8 cellular contexts compared by ENCODE assay signal in the genomic region with DNA sequence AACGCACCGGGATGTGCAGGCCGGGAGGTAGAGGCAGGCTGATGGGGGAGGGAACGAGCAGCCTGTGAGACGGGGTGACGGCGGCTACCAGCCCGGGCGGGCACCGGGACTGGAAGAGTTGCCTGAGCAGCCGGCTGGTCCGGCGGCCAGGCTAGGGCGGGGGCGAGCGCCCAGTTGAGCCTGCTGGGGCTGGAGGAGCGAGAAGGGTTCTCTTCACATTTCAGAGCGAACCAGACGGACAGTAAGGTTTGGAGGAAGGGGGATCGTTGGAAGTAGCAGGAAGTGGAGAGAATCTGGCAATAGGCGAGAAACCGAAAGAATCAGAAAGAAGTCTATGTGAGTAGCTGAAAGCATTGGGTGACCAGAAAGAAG. TPM values are rescaled to one million over a fixed set of nuclear protein-coding genes. Genes with fewer than 3 reads are reported as not detected.
DNase-seq lines count a peak whose midpoint lies in the region; ATAC-seq and TF ChIP-seq lines count a peak whose summit lies in the region.
"Not testable (repeated sequence)": the region's sequence is repeated elsewhere in the genome, so short reads cannot be mapped to it uniquely, and the experiment has no call there.

No MANE protein-coding gene starts in this region.

- intact Hi-C loops in dorsolateral prefrontal cortex (cut with DNase I): not testable (repeated sequence)

- not testable (repeated sequence) for H3K27me3 ChIP-seq in dorsolateral prefrontal cortex; iPS-20b (ENCODE audit: insufficient read depth, low read length); neutrophil; tibial nerve

- not testable (repeated sequence) for TF ChIP-seq CTCF in NB4 (IDR thresholded peaks at IDR 0.05; ENCODE audit: low read depth, low read length); neutrophil (IDR thresholded peaks at IDR 0.05); tibial nerve (IDR thresholded peaks at IDR 0.05)
- peak in 1 of 56 donors; percentile 4 for TF ChIP-seq CTCF in dorsolateral prefrontal cortex (IDR thresholded peaks at IDR 0.05 in 54 of 56, conservative IDR thresholded peaks at IDR 0.05 in 2 of 56; ENCODE audit: low read depth in 1 of 56, partially characterized antibody in 56 of 56)

- POLR2A ChIA-PET in activated CD8-positive, alpha-beta T cell treated with anti-CD3 and anti-CD28 coated beads, Interleukin-2, amount 10 ng/mL, durations not matched to agents 7 days and 5 days (lab: Charles Lee): interaction anchor here (0.9 kb wide), 1 partner anchor 1989 kb away, joined by 4 read pairs; no protein-coding TSS in a partner anchor

- H3K27ac ChIP-seq in dorsolateral prefrontal cortex (peak overlapping the region in 17 of 59 donors; percentile 81 to 95 (median 93)), iPS-20b (ENCODE audit: low read length) (peak overlapping the region; percentile 85), neutrophil (peak overlapping the region; percentile 86), tibial nerve (peak overlapping the region in 3 of 4 donors; percentile 64 to 95 (median 87))

- H3K27me3 Mint-ChIP-seq in activated CD8-positive, alpha-beta T cell treated with anti-CD3 and anti-CD28 coated beads, Interleukin-2, amount 10 ng/mL, durations not matched to agents 7 days and 5 days (ENCODE audit: low read depth): not testable (repeated sequence)

- ATAC-seq in activated CD8-positive, alpha-beta T cell treated with anti-CD3 and anti-CD28 coated beads, Interleukin-2, amount 10 ng/mL, durations not matched to agents 7 days and 5 days: peak; percentile 11

- not testable (repeated sequence) for H3K4me1 ChIP-seq in iPS-20b (ENCODE audit: insufficient read depth, low read length); neutrophil (ENCODE audit: control insufficient read depth in 1 of 2, insufficient read depth in 1 of 2, low read depth in 1 of 2, low read length in 1 of 2)
- peaks cover 0 to 18% (median 0%) of the 10 kb centered on the region in 4 donors for H3K4me1 ChIP-seq in tibial nerve

- H3K9me3 ChIP-seq in iPS-20b (ENCODE audit: insufficient read depth, low read depth, low read length); neutrophil; tibial nerve: not testable (repeated sequence)

- not testable (repeated sequence) for H3K9me3 Mint-ChIP-seq in activated CD8-positive, alpha-beta T cell treated with anti-CD3 and anti-CD28 coated beads, Interleukin-2, amount 10 ng/mL, durations not matched to agents 7 days and 5 days (ENCODE audit: insufficient read depth)

- H3K4me3 Mint-ChIP-seq in activated CD8-positive, alpha-beta T cell treated with anti-CD3 and anti-CD28 coated beads, Interleukin-2, amount 10 ng/mL, durations not matched to agents 7 days and 5 days: peak overlapping the region; percentile 88

- peaks cover 28% of the 10 kb centered on the region for H3K4me1 Mint-ChIP-seq in activated CD8-positive, alpha-beta T cell treated with anti-CD3 and anti-CD28 coated beads, Interleukin-2, amount 10 ng/mL, durations not matched to agents 7 days and 5 days (ENCODE audit: low read depth)

- peak overlapping the region; percentile 94 for H3K4me3 ChIP-seq in NB4 (ENCODE audit: low read depth, low read length)
- peak overlapping the region; percentile 38 to 76 (median 64) for H3K4me3 ChIP-seq in dorsolateral prefrontal cortex
- peak overlapping the region; percentile 94 for H3K4me3 ChIP-seq in iPS-20b (ENCODE audit: low read length)
- H3K4me3 ChIP-seq in neutrophil (ENCODE audit: low read depth in 1 of 2, low read length in 1 of 2): peak overlapping the region; percentile 70 to 80
- H3K4me3 ChIP-seq in tibial nerve: peak overlapping the region; percentile 31 to 60 (median 50)

- H3K36me3 ChIP-seq in iPS-20b (ENCODE audit: insufficient read depth, low read depth, low read length); neutrophil; tibial nerve: not testable (repeated sequence)

- not testable (repeated sequence) for TF ChIP-seq EP300 in tibial nerve (IDR thresholded peaks at IDR 0.05)

- peaks cover 20% of the 10 kb centered on the region for H3K36me3 Mint-ChIP-seq in activated CD8-positive, alpha-beta T cell treated with anti-CD3 and anti-CD28 coated beads, Interleukin-2, amount 10 ng/mL, durations not matched to agents 7 days and 5 days (ENCODE audit: low read depth)

- CTCF ChIA-PET in activated CD8-positive, alpha-beta T cell treated with anti-CD3 and anti-CD28 coated beads, Interleukin-2, amount 10 ng/mL, durations not matched to agents 7 days and 5 days (lab: Charles Lee): not testable (repeated sequence)

- H3K27ac Mint-ChIP-seq in activated CD8-positive, alpha-beta T cell treated with anti-CD3 and anti-CD28 coated beads, Interleukin-2, amount 10 ng/mL, durations not matched to agents 7 days and 5 days: peak overlapping the region; percentile 92

- H3K9ac ChIP-seq in iPS-20b (ENCODE audit: low read depth, low read length): peak overlapping the region; percentile 95; the same call in 1 of the 2 replicates

- DNase-seq in ELR (ENCODE audit: low read depth) (peak; percentile 13), HCEC 1CT (peak; percentile 2), NB4 (ENCODE audit: low read depth) (peak; percentile 41)
- DNase-seq in activated CD8-positive, alpha-beta T cell treated with anti-CD3 and anti-CD28 coated beads, Interleukin-2, amount 10 ng/mL, durations not matched to agents 7 days and 5 days; dorsolateral prefrontal cortex; tibial nerve (ENCODE audit: low spot score in 2 of 2): not testable (repeated sequence)

- 0% methylated on average over 8 to 10 of the region's 22 CpGs for WGBS in tibial nerve, 2 donors

- not testable (repeated sequence) for TF ChIP-seq POLR2A in NB4 (IDR thresholded peaks at IDR 0.05; ENCODE audit: extremely low read depth, insufficient read length); tibial nerve (IDR thresholded peaks at IDR 0.05)

RNA-seq across cellular contexts. Expression of a gene that starts 22.4 kb away (rescaled TPM):
- total RNA-seq in activated CD8-positive, alpha-beta T cell treated with anti-CD3 and anti-CD28 coated beads, Interleukin-2, amount 10 ng/mL, durations not matched to agents 7 days and 5 days: under 1 TPM in 1 of 2 experiments, not detected in 1; 0.24 TPM
- total RNA-seq in dorsolateral prefrontal cortex (1 to 10 TPM in 32 of 120 experiments, under 1 TPM in 54, not detected in 34; 0.18 to 3.1 (median 0.72) TPM), tibial nerve (1 to 10 TPM; 1.1 to 4.2 (median 1.5) TPM)
